In genomic region chr1:150010388-150011115, GRCh38 we compare ENCODE assay signal across 8 cellular contexts. TPM values are rescaled to one million over a fixed set of nuclear protein-coding genes. Genes with fewer than 3 reads are reported as not detected.
DNase-seq lines count a peak whose midpoint lies in the region; ATAC-seq and TF ChIP-seq lines count a peak whose summit lies in the region.

Gene OTUD7B (minus strand): TSS chr1:150010726. CDS start chr1:149977510, 33,216 bp downstream.

- peak; percentile 88 for ATAC-seq in HG03354 (IDR thresholded peaks at IDR 0.05; ENCODE audit: poor library complexity, severe bottlenecking, unreplicated experiment)

- peak within 1 kb of the TSS; percentile 69 to 97 (median 88) for H3K4me3 ChIP-seq in dorsolateral prefrontal cortex
- peak within 1 kb of the TSS; percentile 76 for H3K4me3 ChIP-seq in lower leg skin (ENCODE audit: low read depth, poor library complexity, severe bottlenecking)

- H3K27ac Mint-ChIP-seq in activated CD4-positive, alpha-beta memory T cell treated with anti-CD3 and anti-CD28 coated beads for 36 hours: peak within 1 kb of the TSS; percentile 98

- H3K27me3 Mint-ChIP-seq in activated CD4-positive, alpha-beta memory T cell treated with anti-CD3 and anti-CD28 coated beads for 36 hours: no peaks in the 10 kb centered on the region

- no peak for TF ChIP-seq CTCF in AG09319 (IDR thresholded peaks at IDR 0.05; ENCODE audit: low read depth, low read length)
- TF ChIP-seq CTCF in dorsolateral prefrontal cortex (IDR thresholded peaks at IDR 0.05 in 54 of 56, conservative IDR thresholded peaks at IDR 0.05 in 2 of 56; ENCODE audit: low read depth in 1 of 56, partially characterized antibody in 56 of 56): peak in 41 of 56 donors; percentile 1 to 54 (median 32)
- TF ChIP-seq CTCF in lower leg skin (IDR thresholded peaks at IDR 0.05): no peak

- H3K27me3 ChIP-seq in dorsolateral prefrontal cortex: no peaks in the 10 kb centered on the region

- no peaks in the 10 kb centered on the region for H3K9me3 Mint-ChIP-seq in activated CD4-positive, alpha-beta memory T cell treated with anti-CD3 and anti-CD28 coated beads for 36 hours

- peaks cover 39% of the 10 kb centered on the region for H3K4me1 Mint-ChIP-seq in activated CD4-positive, alpha-beta memory T cell treated with anti-CD3 and anti-CD28 coated beads for 36 hours (ENCODE audit: low read depth)

- H3K4me3 Mint-ChIP-seq in activated CD4-positive, alpha-beta memory T cell treated with anti-CD3 and anti-CD28 coated beads for 36 hours: peak within 1 kb of the TSS; percentile 99

- 0 to 1% methylated on average over 31 to 43 of the region's 59 CpGs for WGBS in lower leg skin, 2 donors

- POLR2A ChIA-PET in activated CD4-positive, alpha-beta memory T cell treated with anti-CD3 and anti-CD28 coated beads for 36 hours (lab: Charles Lee): interaction anchor here (0.8 to 6.2 kb wide), 4 partner anchors 14 to 353 kb away, joined by 5 to 57 read pairs (median 32); partner anchors contain the start of gene SF3B4

- intact Hi-C loops in activated CD4-positive, alpha-beta memory T cell treated with anti-CD3 and anti-CD28 coated beads for 36 hours (cut with micrococcal nuclease): loop anchor here (5.0 kb wide), 1 partner anchor 73 kb away; the partner anchor contains the start of gene MTMR11
- intact Hi-C loops in dorsolateral prefrontal cortex (cut with DNase I) (loop anchor here in 1 of 2 donors (5.0 kb wide), 1 partner anchor 37 kb away; no protein-coding TSS in a partner anchor), lower leg skin (cut with DNase I; ENCODE audit: low total_unique reads) (no loop called here)

- H3K27ac ChIP-seq in dorsolateral prefrontal cortex: peak within 1 kb of the TSS; percentile 68 to 100 (median 97)

- peak; percentile 68 for TF ChIP-seq POLR2A in GM19099 (IDR thresholded peaks at IDR 0.05; ENCODE audit: extremely low read depth, insufficient read length, low read depth)
- no peak for TF ChIP-seq POLR2A in lower leg skin (IDR thresholded peaks at IDR 0.05)

- CTCF ChIA-PET in activated CD4-positive, alpha-beta memory T cell treated with anti-CD3 and anti-CD28 coated beads for 36 hours (lab: Charles Lee): interaction anchor here (0.7 to 4.5 kb wide), 12 partner anchors 11 to 177 kb away, joined by 3 to 19 read pairs (median 6); partner anchors contain the start of gene VPS45

- H3K36me3 Mint-ChIP-seq in activated CD4-positive, alpha-beta memory T cell treated with anti-CD3 and anti-CD28 coated beads for 36 hours: peaks cover 11% of the 10 kb centered on the region

- DNase-seq in AG09319 (ENCODE audit: extremely low read depth, low read depth): peak; percentile 75
- DNase-seq in NCI-H524 (lab: John Stamatoyannopoulos, UW): peak; percentile 45 to 83
- peak; percentile 87 for DNase-seq in activated CD4-positive, alpha-beta memory T cell treated with anti-CD3 and anti-CD28 coated beads for 36 hours
- DNase-seq in dorsolateral prefrontal cortex: peak; percentile 75 to 93 (median 84)
- peak; percentile 80 to 97 for DNase-seq in lower leg skin (ENCODE audit: low spot score in 2 of 2)
- DNase-seq in stimulated activated CD4-positive, alpha-beta T cell treated with anti-CD3 and anti-CD28 coated beads, Interleukin-4, amount 100 ng/mL, for 24 hours: peak; percentile 81

RNA-seq across cellular contexts. Expression of gene OTUD7B, which starts in this region (rescaled TPM):
- total RNA-seq in activated CD4-positive, alpha-beta memory T cell treated with anti-CD3 and anti-CD28 coated beads for 36 hours: 10 to 100 TPM; 23.8 to 24.7 TPM
- 100 to 1,000 TPM in 4 of 120 experiments, 10 to 100 TPM in 116; 28.4 to 126 (median 52.8) TPM for total RNA-seq in dorsolateral prefrontal cortex
- total RNA-seq in lower leg skin: 10 to 100 TPM; 16.9 to 21.4 (median 18.4) TPM

Comparison
In these comparisons a context has a peak if more than half of its experiments do, and no peak if none do; other contexts are left out.
1. Peak in every context shown above with its lines: DNase-seq, ATAC-seq, H3K4me3 ChIP-seq and H3K27ac ChIP-seq.
2. CTCF ChIP-seq: peak in dorsolateral prefrontal cortex (41 of 56); none in AG09319 (single experiment) and lower leg skin (0 of 3).